8 cellular contexts compared by ENCODE assay signal in genomic region chr7:75358671-75359541, GRCh38. TPM values are rescaled to one million over a fixed set of nuclear protein-coding genes. Genes with fewer than 3 reads are reported as not detected.
DNase-seq lines count a peak whose midpoint lies in the region; ATAC-seq and TF ChIP-seq lines count a peak whose summit lies in the region.
"Not testable (repeated sequence)": the region's sequence is repeated elsewhere in the genome, so short reads cannot be mapped to it uniquely, and the experiment has no call there.

No MANE protein-coding gene starts in this region.

- DNase-seq in activated CD8-positive, alpha-beta memory T cell treated with anti-CD3 and anti-CD28 coated beads, Interleukin-2, amount 50 U/mL, for 48 hours, result peak; percentile 66
- DNase-seq in cerebellar cortex (ENCODE audit: low spot score) (peak; percentile 11), iris pigment epithelial cell (ENCODE audit: low read depth) (peak; percentile 28), gastrocnemius medialis (peak in 1 of 2 donors; percentile 23), ureter (ENCODE audit: low spot score) (peak; percentile 39)

- H3K27me3 ChIP-seq in OCI-LY3 (ENCODE audit: low read depth, low read length); gastrocnemius medialis: not testable (repeated sequence)

- H3K9me3 ChIP-seq in OCI-LY3 (ENCODE audit: insufficient read depth, low read length); gastrocnemius medialis: not testable (repeated sequence)

- H3K4me2 ChIP-seq in OCI-LY3 (ENCODE audit: low read length), result not testable (repeated sequence)

- not testable (repeated sequence) for H3K4me1 ChIP-seq in OCI-LY3 (ENCODE audit: low read length); gastrocnemius medialis

- not testable (repeated sequence) for H4K20me1 ChIP-seq in OCI-LY3 (ENCODE audit: insufficient read depth, low read length)

- H3K36me3 ChIP-seq in OCI-LY3 (replicated peaks; ENCODE audit: low read depth, low read length); gastrocnemius medialis: not testable (repeated sequence)

- not testable (repeated sequence) for H3K27ac ChIP-seq in OCI-LY3 (ENCODE audit: low read length)
- peak overlapping the region in 3 of 4 donors; percentile 67 to 82 (median 76) for H3K27ac ChIP-seq in gastrocnemius medialis

- 0 out of 2 replicates have a peak overlapping the region, but pooled peaks have one; percentile 30 for H3K9ac ChIP-seq in OCI-LY3 (ENCODE audit: low read length)

- TF ChIP-seq CTCF in OCI-LY3 (IDR thresholded peaks at IDR 0.05; ENCODE audit: low read depth, low read length); gastrocnemius medialis (IDR thresholded peaks at IDR 0.05 in 4 of 5, conservative IDR thresholded peaks at IDR 0.05 in 1 of 5): not testable (repeated sequence)

- H3K4me3 ChIP-seq in OCI-LY3 (ENCODE audit: low read length), result peak overlapping the region; percentile 55; the same call in 1 of the 2 replicates
- H3K4me3 ChIP-seq in gastrocnemius medialis, result peak overlapping the region; percentile 23 to 56 (median 38)

- TF ChIP-seq POLR2A in gastrocnemius medialis (IDR thresholded peaks at IDR 0.05), result not testable (repeated sequence)

- H2AFZ ChIP-seq in OCI-LY3 (ENCODE audit: low read depth, low read length), result not testable (repeated sequence)

- in situ Hi-C loops in gastrocnemius medialis (cut with MboI; ENCODE audit: low sequenced_read_pairs in 4 of 4), result not testable (repeated sequence)

- peak; percentile 40 for ATAC-seq in GM19043 (IDR thresholded peaks at IDR 0.05; ENCODE audit: low read depth, unreplicated experiment)
- ATAC-seq in HG02884 (IDR thresholded peaks at IDR 0.05; ENCODE audit: unreplicated experiment), result peak; percentile 77
- ATAC-seq in gastrocnemius medialis, result peak; percentile 95 to 96

- intact Hi-C loops in gastrocnemius medialis (cut with DNase I; ENCODE audit: low total_unique reads), result not testable (repeated sequence)

- H3K79me2 ChIP-seq in OCI-LY3 (ENCODE audit: low read length), result not testable (repeated sequence)

RNA-seq across cellular contexts. Expression of gene TRIM73, which starts 36.5 kb away (rescaled TPM):
- total RNA-seq in gastrocnemius medialis (1 to 10 TPM in 1 of 4 donors, under 1 TPM in 3; 0.04 to 1.1 (median 0.33) TPM), ureter (6.5 TPM)

Comparison
In these comparisons a context has a peak if more than half of its experiments do, and no peak if none do; other contexts are left out.
1. ATAC-seq: peak in every context shown above with its lines; median percentile 96 in gastrocnemius medialis; 77 in HG02884; 40 in GM19043.